1 cellular context compared by ENCODE assay signal in genomic region chr20:46670228-46670584, GRCh38.
TF ChIP-seq lines count a peak whose summit lies in the region.

No MANE protein-coding gene starts in this region.

TF ChIP-seq in HepG2, 621 proteins besides CTCF, POLR2A, EP300 and RAD21 (continued from another document and continues in another):
- 0 out of 2 replicates have a peak, but pooled peaks have one; percentile 52 for TF ChIP-seq TRAFD1 (CRISPR knock-in tag; IDR thresholded peaks at IDR 0.05; ENCODE audit: borderline replicate concordance)
- TF ChIP-seq ZNF44 (CRISPR knock-in tag; IDR thresholded peaks at IDR 0.05) = no peak
- TF ChIP-seq TRIM24 (CRISPR knock-in tag; IDR thresholded peaks at IDR 0.05) = no peak
- TF ChIP-seq ZNF281 (CRISPR knock-in tag; IDR thresholded peaks at IDR 0.05; ENCODE audit: borderline replicate concordance) = no peak
- peak; percentile 23; the same call in 1 of the 2 replicates for TF ChIP-seq PITX1 (CRISPR knock-in tag; IDR thresholded peaks at IDR 0.05)
- no peak for TF ChIP-seq ERF (CRISPR knock-in tag; IDR thresholded peaks at IDR 0.05)
- no peak for TF ChIP-seq ZNF646 (CRISPR knock-in tag; IDR thresholded peaks at IDR 0.05)
- no peak for TF ChIP-seq ELF1 (CRISPR knock-in tag; IDR thresholded peaks at IDR 0.05)
- no peak for TF ChIP-seq MXD3 (CRISPR knock-in tag; IDR thresholded peaks at IDR 0.05)
- TF ChIP-seq ZFP90 (CRISPR knock-in tag; IDR thresholded peaks at IDR 0.05; ENCODE audit: borderline replicate concordance) = no peak
- no peak for TF ChIP-seq BCL3 (CRISPR knock-in tag; IDR thresholded peaks at IDR 0.05)
- TF ChIP-seq ZNF34 (CRISPR knock-in tag; IDR thresholded peaks at IDR 0.05; ENCODE audit: borderline replicate concordance) = peak; percentile 14; the same call in 1 of the 2 replicates
- no peak for TF ChIP-seq LBX2 (CRISPR knock-in tag; IDR thresholded peaks at IDR 0.05; ENCODE audit: borderline replicate concordance)
- no peak for TF ChIP-seq MAZ (IDR thresholded peaks at IDR 0.05; ENCODE audit: borderline replicate concordance, low read depth, low read length)
- peak; percentile 40; the same call in 1 of the 2 replicates for TF ChIP-seq MAZ (CRISPR knock-in tag; IDR thresholded peaks at IDR 0.05; ENCODE audit: low read depth)
- TF ChIP-seq ETV6 (CRISPR knock-in tag; conservative IDR thresholded peaks at IDR 0.05) = no peak
- no peak for TF ChIP-seq HOMEZ (CRISPR knock-in tag; IDR thresholded peaks at IDR 0.05; ENCODE audit: low read depth)
- no peak for TF ChIP-seq ATRX (CRISPR knock-in tag; IDR thresholded peaks at IDR 0.05; ENCODE audit: borderline replicate concordance)
- TF ChIP-seq PRMT3 (CRISPR knock-in tag; IDR thresholded peaks at IDR 0.05; ENCODE audit: borderline replicate concordance, low read depth) = no peak
- TF ChIP-seq ZNF691 (CRISPR knock-in tag; IDR thresholded peaks at IDR 0.05; ENCODE audit: borderline replicate concordance, low read depth) = no peak
- TF ChIP-seq ZNF652 (CRISPR knock-in tag; IDR thresholded peaks at IDR 0.05; ENCODE audit: borderline replicate concordance, low read depth) = no peak
- TF ChIP-seq SMYD3 (CRISPR knock-in tag; IDR thresholded peaks at IDR 0.05) = no peak
- no peak for TF ChIP-seq SMAD9 (CRISPR knock-in tag; IDR thresholded peaks at IDR 0.05)
- TF ChIP-seq CENPT (CRISPR knock-in tag; IDR thresholded peaks at IDR 0.05; ENCODE audit: low read depth) = no peak
- TF ChIP-seq ZSCAN25 (CRISPR knock-in tag; IDR thresholded peaks at IDR 0.05) = no peak
- TF ChIP-seq ZNF143 (CRISPR knock-in tag; IDR thresholded peaks at IDR 0.05) = no peak
- TF ChIP-seq ZNF564 (CRISPR knock-in tag; IDR thresholded peaks at IDR 0.05) = no peak
- no peak for TF ChIP-seq ETS1 (CRISPR knock-in tag; IDR thresholded peaks at IDR 0.05)
- no peak for TF ChIP-seq KIAA2018 (CRISPR knock-in tag; IDR thresholded peaks at IDR 0.05; ENCODE audit: borderline replicate concordance)
